Comparison of ENCODE assay signal across 1 cellular context in genomic region chr2:29921560-29921915, GRCh38.
TF ChIP-seq lines count a peak whose summit lies in the region.

ALK (minus strand) TSS chr2:29921586; CDS start chr2:29920659, 927 bp downstream.

TF ChIP-seq in GM23338, 12 proteins besides CTCF, POLR2A, EP300 and RAD21 (continued from another document):
- TF ChIP-seq ZNF462 (CRISPR knock-in tag; IDR thresholded peaks at IDR 0.05), result no peak
- TF ChIP-seq CREB1 (CRISPR knock-in tag; IDR thresholded peaks at IDR 0.05; ENCODE audit: low read depth), result no peak
- TF ChIP-seq ZNF114 (CRISPR knock-in tag; IDR thresholded peaks at IDR 0.05), result no peak
- no peak for TF ChIP-seq EZH2 (IDR thresholded peaks at IDR 0.05; ENCODE audit: low read depth, unreplicated experiment)
- TF ChIP-seq POLR2AphosphoS5 (IDR thresholded peaks at IDR 0.05; ENCODE audit: low read depth), result no peak
- TF ChIP-seq STAT1 (IDR thresholded peaks at IDR 0.05; ENCODE audit: unreplicated experiment), result no peak
- no peak for TF ChIP-seq ETS1 (IDR thresholded peaks at IDR 0.05)
- TF ChIP-seq EZH2phosphoT487 (IDR thresholded peaks at IDR 0.05; ENCODE audit: unreplicated experiment), result no peak
- no peak for TF ChIP-seq NANOG (IDR thresholded peaks at IDR 0.05; ENCODE audit: borderline replicate concordance)
- TF ChIP-seq JUNB (IDR thresholded peaks at IDR 0.05; ENCODE audit: unreplicated experiment), result no peak
- no peak for TF ChIP-seq ZNF331 (CRISPR knock-in tag; IDR thresholded peaks at IDR 0.05; ENCODE audit: low read depth)
